In genomic region chr21:37032293-37032692, GRCh38 we compare ENCODE assay signal across 25 cellular contexts. TPM values are rescaled to one million over a fixed set of nuclear protein-coding genes. Genes with fewer than 3 reads are reported as not detected.
"Had no signal": no experiment of that assay in that cellular context is flagged by ENCODE, and none has a peak within 500 bp of the region (broad histone marks: within the 10 kb centered on the region; RNA-seq: fewer than 3 reads in every experiment).

No MANE protein-coding gene starts in this region.

- DNase-seq: activated B cell treated with CpG ODN at 0.5 μM for 24 hours; activated CD4-positive, alpha-beta memory T cell treated with anti-CD3 and anti-CD28 coated beads, Interleukin-2, amount 10 ng/mL, durations not matched to agents 7 days and 5 days; activated CD4-positive, alpha-beta T cell treated with anti-CD3 and anti-CD28 coated beads for 36 hours; activated CD4-positive, alpha-beta T cell treated with anti-CD3 and anti-CD28 coated beads, Interleukin-2, amount 50 U/mL, for 1 hour; activated gamma-delta T cell; activated naive CD4-positive, alpha-beta T cell treated with anti-CD3 and anti-CD28 coated beads for 36 hours; activated T-cell treated with anti-CD3 and anti-CD28 coated beads for 4 hours; activated T-cell treated with anti-CD3 and anti-CD28 coated beads, Interleukin-2, amount 50 U/mL, for 48 hours; central memory CD4-positive, alpha-beta T cell; MM.1S; NCI-H1105; NCI-H1436; NCI-H1694 treated with DMSO at 0.1 percent for 48 hours; NCI-H2029 treated with DMSO at 0.1 percent for 48 hours; NCI-H345; NCI-H510A; NCI-H526 treated with DMSO at 0.1 percent for 48 hours; Right ventricle myocardium superior; T-helper 17 cell; T-helper 9 cell had no signal

- H3K36me3 ChIP-seq: breast epithelium, Peyer's patch, SJSA1 had no signal

- H3K4me3 ChIP-seq: breast epithelium, Peyer's patch, SJSA1 had no signal

- H3K4me1 ChIP-seq: breast epithelium, Peyer's patch had no signal

- H3K27ac ChIP-seq: breast epithelium, Peyer's patch, RWPE1, SJSA1 had no signal

- ATAC-seq: T-helper 17 cell had no signal

- H3K27me3 ChIP-seq: breast epithelium, Peyer's patch, SJSA1 had no signal

- H3K9me3 ChIP-seq: breast epithelium, Peyer's patch, SJSA1 had no signal

RNA-seq across cellular contexts. Expression of gene RIPPLY3, which starts 25.8 kb away (rescaled TPM):
- total RNA-seq: activated B cell treated with CpG ODN at 0.5 μM for 24 hours; activated CD4-positive, alpha-beta memory T cell treated with anti-CD3 and anti-CD28 coated beads, Interleukin-2, amount 10 ng/mL, durations not matched to agents 7 days and 5 days; OCI-LY7; Right ventricle myocardium superior; T-helper 17 cell had no signal
